ENCODE assay signal across 22 cellular contexts in the genomic region with DNA sequence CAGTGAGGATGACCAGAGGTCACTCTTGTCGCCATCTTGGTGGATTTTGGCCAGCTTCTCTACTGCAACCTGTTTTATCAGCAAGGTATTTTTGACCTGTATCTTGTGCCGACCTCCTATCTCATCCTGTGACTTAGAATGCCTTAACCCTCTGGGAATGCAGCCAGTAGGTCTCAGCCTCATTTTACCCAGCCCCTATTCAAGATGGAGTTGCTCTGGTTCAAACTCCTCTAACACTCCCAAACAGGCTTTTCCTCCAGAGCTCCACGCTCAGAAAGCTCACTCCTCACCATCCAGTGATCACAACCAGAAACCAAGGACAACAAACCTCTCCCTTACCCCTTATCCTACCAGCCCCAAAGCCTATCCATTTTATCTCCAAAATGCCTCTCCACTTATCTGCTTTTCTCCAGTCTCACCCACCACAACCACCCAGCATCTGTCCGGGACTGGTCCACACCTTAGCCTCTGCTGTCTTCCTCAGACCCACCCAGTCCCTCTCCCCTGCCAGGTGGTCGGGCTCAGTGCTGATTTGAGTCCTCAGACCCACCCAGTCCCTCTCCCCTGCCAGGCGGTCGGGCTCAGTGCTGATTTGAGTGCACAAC. TPM values are rescaled to one million over a fixed set of nuclear protein-coding genes. Genes with fewer than 3 reads are reported as not detected.
DNase-seq lines count a peak whose midpoint lies in the region; ATAC-seq, FAIRE-seq and TF ChIP-seq lines count a peak whose summit lies in the region.
"Had no signal": no experiment of that assay in that cellular context is flagged by ENCODE, and none has a peak within 500 bp of the region (broad histone marks: within the 10 kb centered on the region; RNA-seq: fewer than 3 reads in every experiment).

No MANE protein-coding gene starts in this region.

- H3K36me3 ChIP-seq in K562 (ENCODE audit: control insufficient read depth, insufficient read depth, low read length), result no peaks in the 10 kb centered on the region
- H3K36me3 ChIP-seq in stomach smooth muscle (ENCODE audit: control insufficient read depth in 2 of 2, insufficient read depth in 2 of 2, low read length in 2 of 2), result no peaks in the 10 kb centered on the region
- H3K36me3 ChIP-seq in tibial artery, result no peaks in the 10 kb centered on the region
- H3K36me3 ChIP-seq: BLaER1, thyroid gland had no signal

- no peaks in the 10 kb centered on the region for H3K36me3 Mint-ChIP-seq in mesothelial cell of epicardium

- H3K79me2 ChIP-seq in K562 (ENCODE audit: control insufficient read depth, insufficient read depth, low read length), result no peaks in the 10 kb centered on the region

- FAIRE-seq in K562 (lab: Jason Lieb, UNC), result no peak
- FAIRE-seq: H54, HepG2 had no signal

- no peak overlapping the region for H3K4me3 Mint-ChIP-seq in mesothelial cell of epicardium

- no TSS peak for BruUV-seq in K562 (replicated peaks; lab: Mats Ljungman, UMichigan)

- TF ChIP-seq CTCF in K562 (IDR thresholded peaks at IDR 0.05 in 2 of 3, conservative IDR thresholded peaks at IDR 0.05 in 1 of 3; ENCODE audit: insufficient read depth in 2 of 3, low read depth in 1 of 3, low read length in 3 of 3) (no peak), mesothelial cell of epicardium (IDR thresholded peaks at IDR 0.05; ENCODE audit: unreplicated experiment) (no peak), tibial artery (IDR thresholded peaks at IDR 0.05) (no peak)

- H3K4me1 ChIP-seq in K562 (replicated peaks in 1 of 2; ENCODE audit: control insufficient read depth in 2 of 2, insufficient read depth in 2 of 2, low read length in 2 of 2), result peaks cover 18 to 24% of the 10 kb centered on the region in 2 experiments; a peak in 4 of 5 replicates
- peaks cover 14% of the 10 kb centered on the region for H3K4me1 ChIP-seq in stomach smooth muscle (ENCODE audit: control insufficient read depth, insufficient read depth, low read length)
- peaks cover 0 to 29% (median 17%) of the 10 kb centered on the region in 4 donors for H3K4me1 ChIP-seq in tibial artery
- H3K4me1 ChIP-seq: BLaER1 had no signal

- H3K4me2 ChIP-seq in K562 (ENCODE audit: insufficient read depth, low read length), result no peak overlapping the region
- H3K4me2 ChIP-seq: BLaER1 had no signal

- H3K9me1 ChIP-seq in K562 (ENCODE audit: control insufficient read depth, insufficient read depth, low read length), result no peaks in the 10 kb centered on the region

- H3K4me3 ChIP-seq in K562, result no peak overlapping the region
- no peak overlapping the region for H3K4me3 ChIP-seq in stomach smooth muscle (ENCODE audit: low read length in 2 of 2)
- H3K4me3 ChIP-seq in tibial artery, result no peak overlapping the region
- H3K4me3 ChIP-seq: BLaER1, thyroid gland had no signal

- 0 out of 4 replicates have a peak overlapping the region, but pooled peaks of 1 of the 2 experiments have one; percentile 26 for H3K9ac ChIP-seq in K562 (ENCODE audit: insufficient read depth in 1 of 2, low read depth in 2 of 2, low read length in 2 of 2)
- H3K9ac ChIP-seq in stomach smooth muscle (ENCODE audit: low read length in 2 of 2), result no peak overlapping the region
- H3K9ac ChIP-seq: BLaER1 had no signal

- no peaks in the 10 kb centered on the region for H3K9me3 Mint-ChIP-seq in mesothelial cell of epicardium

- peaks cover 32% of the 10 kb centered on the region for H3K4me1 Mint-ChIP-seq in mesothelial cell of epicardium

- H3K27me3 ChIP-seq in K562 (ENCODE audit: control insufficient read depth in 2 of 2, insufficient read depth in 2 of 2, low read length in 2 of 2), result no peaks in the 10 kb centered on the region
- H3K27me3 ChIP-seq in stomach smooth muscle (ENCODE audit: control insufficient read depth in 1 of 2, insufficient read depth in 2 of 2, low read length in 2 of 2), result no peaks in the 10 kb centered on the region
- no peaks in the 10 kb centered on the region for H3K27me3 ChIP-seq in tibial artery
- H3K27me3 ChIP-seq: BLaER1, thyroid gland had no signal

- ATAC-seq in K562 (no peak; the same call in none of the 3 replicates), HG02981 (IDR thresholded peaks at IDR 0.05; ENCODE audit: unreplicated experiment) (no peak)

- in situ Hi-C loops in K562 (cut with MboI), result no loop called here

- intact Hi-C loops in K562 (cut with micrococcal nuclease), result no loop called here
- intact Hi-C loops in tibial artery (cut with DNase I; ENCODE audit: low total_unique reads), result no loop called here

- no peak for TF ChIP-seq POLR2A in K562 (conservative IDR thresholded peaks at IDR 0.05)

- H3K9me3 ChIP-seq in K562 (replicated peaks; ENCODE audit: control insufficient read depth, insufficient read depth, low read depth, low read length), result no peaks in the 10 kb centered on the region
- H3K9me3 ChIP-seq in stomach smooth muscle (ENCODE audit: control insufficient read depth in 2 of 2, low read length in 2 of 2), result no peaks in the 10 kb centered on the region
- no peaks in the 10 kb centered on the region for H3K9me3 ChIP-seq in tibial artery
- H3K9me3 ChIP-seq: BLaER1, thyroid gland had no signal

- no peaks in the 10 kb centered on the region for H4K20me1 ChIP-seq in K562 (replicated peaks; ENCODE audit: control insufficient read depth, insufficient read depth, low read length)
- H4K20me1 ChIP-seq: BLaER1 had no signal

- POLR2A ChIA-PET in K562 (lab: Yijun Ruan, JAX), result interaction anchor here (1.0 kb wide), 1 partner anchor 9 kb away, joined by 4 read pairs; no protein-coding TSS in a partner anchor

- H3K27ac ChIP-seq in K562 (ENCODE audit: extremely low read depth, low read depth, low read length), result no peak overlapping the region
- peak overlapping the region; percentile 24 for H3K27ac ChIP-seq in stomach smooth muscle (ENCODE audit: low read length)
- H3K27ac ChIP-seq in tibial artery, result no peak overlapping the region
- H3K27ac ChIP-seq: BLaER1, HL-60, thyroid gland had no signal

- peak overlapping the region; percentile 98 for H3K27ac Mint-ChIP-seq in mesothelial cell of epicardium

- TF ChIP-seq RAD21 in K562 (CRISPR knock-in tag; conservative IDR thresholded peaks at IDR 0.05 in 1 of 2, IDR thresholded peaks at IDR 0.05 in 1 of 2), result no peak

- CTCF ChIA-PET in K562 (lab: Yijun Ruan, JAX; ENCODE audit: low intra/inter-chr PET ratio), result no interaction called here

- TF ChIP-seq EP300 in K562 (IDR thresholded peaks at IDR 0.05; ENCODE audit: low read length), result no peak

- peak; percentile 32 for DNase-seq in ELF-1 (ENCODE audit: low read depth, low spot score)
- no peak for DNase-seq in K562 (ENCODE audit: extremely low read depth in 1 of 4, low spot score in 3 of 4)
- DNase-seq in mesothelial cell of epicardium (ENCODE audit: low spot score in 2 of 2, unreplicated experiment in 2 of 2), result no peak
- DNase-seq in tibial artery, result no peak
- DNase-seq in hepatic stellate cell (ENCODE audit: low spot score), result no peak
- DNase-seq in nucleus accumbens (lab: John Stamatoyannopoulos, UW), result no peak
- DNase-seq: activated CD4-positive, alpha-beta T cell treated with anti-CD3 and anti-CD28 coated beads for 4 hours; activated naive CD4-positive, alpha-beta T cell; activated T-cell treated with anti-CD3 and anti-CD28 coated beads, Interleukin-2, amount 50 U/mL, for 48 hours; cortex of kidney; DMS79 treated with DMSO at 0.1 percent for 48 hours; NCI-H1694; NCI-H69; RPMI8226; stimulated activated CD4-positive, alpha-beta T cell treated with anti-CD3 and anti-CD28 coated beads, Interleukin-4, amount 100 ng/mL, for 24 hours; thyroid gland had no signal

- H3K27me3 Mint-ChIP-seq in mesothelial cell of epicardium (ENCODE audit: low read depth), result no peaks in the 10 kb centered on the region

- H2AFZ ChIP-seq in K562 (ENCODE audit: low read depth, low read length), result no peak overlapping the region

- 17% methylated on average over 6 of the region's 7 CpGs for WGBS in K562 (ENCODE audit: insufficient coverage, low coverage, missing lambda C conversion rate)

TF ChIP-seq in K562, 482 proteins besides CTCF, POLR2A, EP300 and RAD21 (continues in another document):
- TF ChIP-seq NUFIP1 (IDR thresholded peaks at IDR 0.05; ENCODE audit: partially characterized antibody), result no peak
- TF ChIP-seq BACH1 (tag; IDR thresholded peaks at IDR 0.05), result peak; percentile 55; the same call in 1 of the 2 replicates
- TF ChIP-seq ZNF197 (CRISPR knock-in tag; IDR thresholded peaks at IDR 0.05; ENCODE audit: low read depth), result no peak
- TF ChIP-seq, protein P1, sequence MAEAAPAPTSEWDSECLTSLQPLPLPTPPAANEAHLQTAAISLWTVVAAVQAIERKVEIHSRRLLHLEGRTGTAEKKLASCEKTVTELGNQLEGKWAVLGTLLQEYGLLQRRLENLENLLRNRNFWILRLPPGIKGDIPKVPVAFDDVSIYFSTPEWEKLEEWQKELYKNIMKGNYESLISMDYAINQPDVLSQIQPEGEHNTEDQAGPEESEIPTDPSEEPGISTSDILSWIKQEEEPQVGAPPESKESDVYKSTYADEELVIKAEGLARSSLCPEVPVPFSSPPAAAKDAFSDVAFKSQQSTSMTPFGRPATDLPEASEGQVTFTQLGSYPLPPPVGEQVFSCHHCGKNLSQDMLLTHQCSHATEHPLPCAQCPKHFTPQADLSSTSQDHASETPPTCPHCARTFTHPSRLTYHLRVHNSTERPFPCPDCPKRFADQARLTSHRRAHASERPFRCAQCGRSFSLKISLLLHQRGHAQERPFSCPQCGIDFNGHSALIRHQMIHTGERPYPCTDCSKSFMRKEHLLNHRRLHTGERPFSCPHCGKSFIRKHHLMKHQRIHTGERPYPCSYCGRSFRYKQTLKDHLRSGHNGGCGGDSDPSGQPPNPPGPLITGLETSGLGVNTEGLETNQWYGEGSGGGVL (CRISPR knock-in tag; IDR thresholded peaks at IDR 0.05), result peak; percentile 65; the same call in 1 of the 2 replicates
- no peak for TF ChIP-seq ZNF699 (CRISPR knock-in tag; IDR thresholded peaks at IDR 0.05; ENCODE audit: insufficient replicate concordance)

RNA-seq across cellular contexts. Expression of gene SMAD7, which starts 11.6 kb away (rescaled TPM):
- total RNA-seq in K562 (2011; cell fraction: chromatin; rRNA removed; ENCODE audit: low replicate concordance), result 2.6 and 6.2 TPM in 2 replicates
- total RNA-seq in K562 (2011; cell fraction: nucleolus; rRNA removed), result 3.9 and 7.0 TPM in 2 replicates
- total RNA-seq in K562 (2011; cell fraction: nucleoplasm; rRNA removed), result 3.3 and 4.1 TPM in 2 replicates
- total RNA-seq in K562 (2014; rRNA removed) (2.9 and 3.0 TPM in 2 replicates), K562 (2014; rRNA removed; fragmentation: Illumina TruSeq; extraction: Trizol) (1.1 and 1.3 TPM in 2 replicates), K562 (2015; rRNA removed; fragmentation: Illumina TruSeq; extraction: Trizol) (0.90 and 0.94 TPM in 2 replicates), K562 (2021) (2.1 and 2.5 TPM in 2 replicates), mesothelial cell of epicardium (75.5 to 77.6 TPM (median 76.8 TPM) in 3 replicates)
- polyA plus RNA-seq in K562 (2011; rRNA removed) (1.8 TPM in 2 replicates), K562 (2014; fragmentation: Illumina TruSeq; extraction: Trizol) (1.4 and 1.6 TPM in 2 replicates), K562 (2014; fragmentation: Nextera tagmentation; extraction: Ambion mirVana) (under 1 TPM; 0.13 to 0.23 TPM), K562 (2014; rRNA removed) (1.8 and 2.9 TPM in 2 replicates)
- polyA plus RNA-seq in K562 (2011; cell fraction: cytosol; rRNA removed), result 3.3 and 3.7 TPM in 2 replicates
- polyA plus RNA-seq in K562 (2011; cell fraction: nucleus; rRNA removed), result 4.6 and 5.7 TPM in 2 replicates
- polyA plus RNA-seq in K562 (2012), result 1.7 and 4.1 TPM in 2 replicates
- 3.4 and 3.7 TPM in 2 replicates for polyA minus RNA-seq in K562 (2011; rRNA and poly(A)+ RNA removed)
- polyA minus RNA-seq in K562 (2011; cell fraction: cytosol; rRNA and poly(A)+ RNA removed), result 2.0 and 4.6 TPM in 2 replicates
- polyA minus RNA-seq in K562 (2011; cell fraction: nucleus; rRNA and poly(A)+ RNA removed), result 3.8 and 4.7 TPM in 2 replicates
